ENCODE assay signal across 10 cellular contexts in the genomic region with DNA sequence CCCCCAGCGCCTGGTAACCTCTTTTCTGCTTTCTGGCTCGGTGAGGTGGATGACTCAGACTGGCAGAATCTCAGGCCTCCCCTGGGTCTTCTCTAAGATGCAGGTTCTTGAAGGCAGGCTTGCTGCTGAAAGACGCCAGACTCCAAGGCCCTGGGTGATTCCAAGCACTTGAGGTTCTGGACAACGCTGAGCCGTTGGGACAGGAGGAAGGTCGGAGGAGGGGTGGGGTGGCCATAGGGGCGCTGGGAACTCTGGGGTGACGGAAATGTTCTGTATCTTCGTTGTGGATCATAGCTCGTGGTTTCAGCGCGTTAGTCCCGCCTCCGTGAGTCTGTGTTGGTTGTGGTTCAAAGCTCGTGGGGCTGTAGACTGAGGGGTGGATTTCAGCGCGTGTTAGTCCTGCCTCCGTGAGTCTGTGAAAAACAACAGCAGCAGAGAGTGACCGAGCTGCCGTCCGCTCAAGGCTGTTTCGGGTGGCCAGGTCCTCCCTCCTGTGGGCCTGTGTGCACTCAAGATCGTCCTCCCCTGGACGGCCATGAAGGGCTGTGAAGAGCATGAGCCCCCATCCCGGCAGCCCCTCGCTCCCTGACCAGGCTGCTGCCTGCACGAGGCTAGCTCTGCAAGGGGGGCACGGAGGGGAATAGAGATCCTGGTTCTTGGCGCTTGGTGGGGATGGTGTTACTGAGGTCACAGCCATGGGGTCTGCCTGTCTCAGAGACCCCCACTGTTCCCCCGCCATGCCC. TPM values are rescaled to one million over a fixed set of nuclear protein-coding genes. Genes with fewer than 3 reads are reported as not detected.
A peak's percentile ranks its signal among the peaks of the same experiment; 100 is the strongest.
DNase-seq lines count a peak whose midpoint lies in the region; ATAC-seq and TF ChIP-seq lines count a peak whose summit lies in the region.
"Had no signal": no experiment of that assay in that cellular context is flagged by ENCODE, and none has a peak within 500 bp of the region (broad histone marks: within the 10 kb centered on the region; RNA-seq: fewer than 3 reads in every experiment).

No MANE protein-coding gene starts in this region.

- H3K36me3 Mint-ChIP-seq in central memory CD8-positive, alpha-beta T cell (ENCODE audit: insufficient read depth) = no peaks in the 10 kb centered on the region

- DNase-seq in activated CD4-positive, alpha-beta T cell treated with anti-CD3 and anti-CD28 coated beads, Interleukin-2, amount 50 U/mL, for 1 hour = peak; percentile 36
- DNase-seq in central memory CD8-positive, alpha-beta T cell (ENCODE audit: low spot score in 2 of 2) = no peak
- peak; percentile 53 for DNase-seq in stimulated activated CD8-positive, alpha-beta memory T cell treated with anti-CD3 and anti-CD28 coated beads, Interleukin-4, amount 100 ng/mL, for 48 hours
- DNase-seq in HCEC 1CT (no peak), body of pancreas (no peak), SIG-M5 treated with dmso at 0.1 percent for 504 hours (lab: John Stamatoyannopoulos, UW; ENCODE audit: unreplicated experiment) (no peak)
- DNase-seq: Karpas-422 had no signal

- no peaks in the 10 kb centered on the region for H3K27me3 ChIP-seq in body of pancreas

- no peak for TF ChIP-seq CTCF in body of pancreas (IDR thresholded peaks at IDR 0.05)

- intact Hi-C loops in body of pancreas (cut with DNase I) = no loop called here

- peaks cover 10% of the 10 kb centered on the region for H3K4me1 Mint-ChIP-seq in central memory CD8-positive, alpha-beta T cell

- no peak overlapping the region for H3K4me3 ChIP-seq in body of pancreas

- peak; percentile 97 for ATAC-seq in central memory CD8-positive, alpha-beta T cell (replicated peaks; ENCODE audit: extremely low read depth, poor library complexity, severe bottlenecking)
- ATAC-seq in HG03460 (IDR thresholded peaks at IDR 0.05; ENCODE audit: unreplicated experiment) (no peak), body of pancreas (no peak)

- H3K27me3 Mint-ChIP-seq in central memory CD8-positive, alpha-beta T cell = no peaks in the 10 kb centered on the region

- H3K4me1 ChIP-seq in body of pancreas = no peaks in the 10 kb centered on the region

- H3K4me3 Mint-ChIP-seq in central memory CD8-positive, alpha-beta T cell = peak overlapping the region; percentile 60

- peaks cover 7% of the 10 kb centered on the region for H3K9me3 Mint-ChIP-seq in central memory CD8-positive, alpha-beta T cell

- TF ChIP-seq POLR2A in body of pancreas (IDR thresholded peaks at IDR 0.05) = no peak

- H3K27ac ChIP-seq in KOPT-K1 (ENCODE audit: low read depth, low read length, poor library complexity, severe bottlenecking) = peak overlapping the region; percentile 61
- no peak overlapping the region for H3K27ac ChIP-seq in body of pancreas

- H3K27ac Mint-ChIP-seq in central memory CD8-positive, alpha-beta T cell (ENCODE audit: low read depth) = peak overlapping the region; percentile 74
- H3K27ac Mint-ChIP-seq: progenitor cell of endocrine pancreas had no signal

- no peaks in the 10 kb centered on the region for H3K36me3 ChIP-seq in KOPT-K1 (ENCODE audit: insufficient read depth, low read length)
- H3K36me3 ChIP-seq in body of pancreas (replicated peaks in 1 of 2; ENCODE audit: insufficient read depth in 1 of 2, low read depth in 2 of 2) = no peaks in the 10 kb centered on the region

- H3K9me3 ChIP-seq in KOPT-K1 (ENCODE audit: insufficient read depth, low read length, poor library complexity, severe bottlenecking) = peaks cover 21% of the 10 kb centered on the region
- H3K9me3 ChIP-seq in body of pancreas = peaks cover 0 to 3% (median 0%) of the 10 kb centered on the region in 3 donors

- 45 to 50% methylated on average over 19 to 30 of the region's 30 CpGs for WGBS in body of pancreas, 2 donors

RNA-seq across cellular contexts. Expression of gene NTSR1, which starts 7.7 kb away (rescaled TPM):
- not detected for total RNA-seq in body of pancreas
- total RNA-seq: progenitor cell of endocrine pancreas had no signal

Comparison
In these comparisons a context has a peak if more than half of its experiments do, and no peak if none do; other contexts are left out.
1. DNase-seq: peak in activated CD4-positive, alpha-beta T cell treated with anti-CD3 and anti-CD28 coated beads, Interleukin-2, amount 50 U/mL, for 1 hour (single experiment) and stimulated activated CD8-positive, alpha-beta memory T cell treated with anti-CD3 and anti-CD28 coated beads, Interleukin-4, amount 100 ng/mL, for 48 hours (single experiment); none in central memory CD8-positive, alpha-beta T cell (0 of 2), HCEC 1CT (single experiment), body of pancreas (0 of 4) and SIG-M5 treated with dmso at 0.1 percent for 504 hours (single experiment).